ENCODE assay signal across 8 cellular contexts in the genomic region with DNA sequence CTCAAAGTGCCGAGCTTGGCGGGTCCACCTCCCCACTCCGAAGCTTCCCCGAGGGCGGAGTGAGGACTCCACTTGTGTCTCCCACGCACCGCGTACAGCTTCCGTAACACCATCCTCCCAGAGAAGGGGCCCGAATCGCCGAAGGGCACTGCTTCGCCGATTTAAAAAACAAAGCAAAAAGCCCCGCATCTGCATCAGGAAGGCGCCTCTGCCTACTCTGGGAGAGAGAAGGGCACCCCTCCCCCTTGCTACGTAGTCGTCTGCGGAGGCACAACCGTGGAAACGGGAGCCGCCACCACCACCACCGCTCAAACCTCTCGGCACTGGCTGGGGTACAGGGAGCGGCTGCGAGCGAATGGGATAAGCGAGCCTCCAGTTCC. TPM values are rescaled to one million over a fixed set of nuclear protein-coding genes. Genes with fewer than 3 reads are reported as not detected.
DNase-seq lines count a peak whose midpoint lies in the region; ATAC-seq and TF ChIP-seq lines count a peak whose summit lies in the region.

No MANE protein-coding gene starts in this region.

- no peaks in the 10 kb centered on the region for H3K9me3 ChIP-seq in HUES6 (ENCODE audit: control insufficient read depth, insufficient read depth, low read depth, low read length)

- peak overlapping the region; percentile 80 for H3K27ac ChIP-seq in HUES6 (ENCODE audit: low read depth, low read length)

- H3K36me3 ChIP-seq in HUES6 (ENCODE audit: control insufficient read depth, insufficient read depth, low read length): peaks cover 36% of the 10 kb centered on the region

- H3K9ac ChIP-seq in HUES6 (ENCODE audit: low read length): peak overlapping the region; percentile 95

- H3K4me3 ChIP-seq in HUES6 (ENCODE audit: low read depth, low read length) (peak overlapping the region; percentile 80), astrocyte of the spinal cord (ENCODE audit: low read depth, low read length) (peak overlapping the region; percentile 99)

- in situ Hi-C loops in astrocyte of the spinal cord (cut with HindIII; ENCODE audit: low sequenced_read_pairs): no loop called here

- H3K4me1 ChIP-seq in HUES6 (ENCODE audit: control insufficient read depth, insufficient read depth, low read length): peaks cover 11% of the 10 kb centered on the region

- peak; percentile 13 for ATAC-seq in GM21423 (IDR thresholded peaks at IDR 0.05; ENCODE audit: unreplicated experiment)

- TF ChIP-seq CTCF in astrocyte of the spinal cord (IDR thresholded peaks at IDR 0.05; ENCODE audit: low read depth, low read length): no peak

- H3K27me3 ChIP-seq in HUES6 (ENCODE audit: control insufficient read depth, insufficient read depth, low read length): no peaks in the 10 kb centered on the region

- DNase-seq in DMS 273 (lab: John Stamatoyannopoulos, UW; ENCODE audit: unreplicated experiment) (peak; percentile 94), T-helper 22 cell (ENCODE audit: low read depth) (peak; percentile 48), astrocyte of the spinal cord (ENCODE audit: low read depth, low spot score) (no peak), inferior parietal cortex (ENCODE audit: extremely low spot score) (peak; percentile 43), HT-29 (ENCODE audit: low spot score) (no peak)
- peak; percentile 10 to 35 for DNase-seq in stimulated activated CD4-positive, alpha-beta T cell treated with anti-CD3 and anti-CD28 coated beads, Interleukin-1b, Interleukin-23, amount 100 ng/mL, for 1 hour (ENCODE audit: low read depth in 2 of 2)

RNA-seq across cellular contexts. Expression of gene NCBP2, which starts 0.5 kb away (rescaled TPM):
- 46.7 and 67.1 TPM in 2 replicates for total RNA-seq in HT-29 (2014; rRNA removed; shearing (Covaris generic))

RNA-seq across cellular contexts. Expression of gene PIGZ, which starts 26.8 kb away (rescaled TPM):
- total RNA-seq in HT-29 (2014; rRNA removed; shearing (Covaris generic)): 7.3 and 10.1 TPM in 2 replicates

Comparison
In these comparisons a context has a peak if more than half of its experiments do, and no peak if none do; other contexts are left out.
1. DNase-seq: peak in DMS 273 (single experiment), T-helper 22 cell (single experiment), inferior parietal cortex (single experiment) and stimulated activated CD4-positive, alpha-beta T cell treated with anti-CD3 and anti-CD28 coated beads, Interleukin-1b, Interleukin-23, amount 100 ng/mL, for 1 hour (2 of 2); none in astrocyte of the spinal cord (single experiment) and HT-29 (single experiment).